In the genomic region with DNA sequence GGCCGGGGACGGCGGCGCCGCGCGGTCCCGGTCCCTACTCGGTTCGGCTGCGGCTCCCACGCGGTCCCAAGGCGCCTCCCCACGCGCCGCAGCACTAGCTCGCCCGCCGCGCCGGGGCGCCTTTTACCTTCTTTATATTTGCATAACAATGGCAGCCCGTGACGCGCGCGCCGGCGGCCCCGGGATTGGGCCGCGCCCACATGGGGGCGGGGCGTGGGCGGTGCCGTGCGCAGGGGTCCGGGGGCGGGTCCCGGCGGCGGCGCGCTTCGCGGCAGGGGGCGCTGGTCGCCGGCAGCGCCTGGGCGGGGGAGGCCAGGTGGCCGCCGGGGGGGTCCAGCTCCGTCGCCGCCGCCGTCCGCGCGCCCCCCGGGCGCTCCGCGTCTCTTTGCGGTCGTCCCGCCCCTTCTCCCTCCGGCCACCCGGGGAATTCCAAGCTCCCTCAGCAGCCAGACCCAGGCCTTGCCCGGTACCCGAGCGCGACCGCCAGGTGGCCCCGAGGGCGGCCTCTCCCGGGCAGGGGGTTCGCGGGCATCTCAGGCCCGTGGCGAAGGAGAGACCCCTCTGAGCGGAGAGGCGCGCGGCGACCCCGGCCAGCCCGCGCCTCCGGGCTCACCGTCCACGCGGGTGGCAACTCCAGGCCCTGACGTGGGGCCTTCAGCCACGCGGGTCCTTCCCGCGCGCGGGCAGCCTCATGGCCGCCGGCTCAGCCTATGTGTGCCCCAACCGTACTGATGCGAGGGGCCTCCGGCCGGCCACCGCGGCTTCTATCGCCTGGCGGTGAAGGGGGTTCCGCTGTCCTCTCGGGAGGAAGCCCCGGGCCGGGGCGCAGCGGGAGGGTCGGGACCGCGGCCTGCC, we compare ENCODE assay signal across 8 cellular contexts. TPM values are rescaled to one million over a fixed set of nuclear protein-coding genes. Genes with fewer than 3 reads are reported as not detected.
DNase-seq lines count a peak whose midpoint lies in the region; ATAC-seq and TF ChIP-seq lines count a peak whose summit lies in the region.

A gene with protein sequence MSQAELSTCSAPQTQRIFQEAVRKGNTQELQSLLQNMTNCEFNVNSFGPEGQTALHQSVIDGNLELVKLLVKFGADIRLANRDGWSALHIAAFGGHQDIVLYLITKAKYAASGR (minus strand): TSS at position 96 of the 855 bp plus-strand sequence. CDS start 343 bp downstream, outside the sequence.

- 7% methylated on average over 121 of the region's 121 CpGs for WGBS in liver

- H3K27me3 Mint-ChIP-seq in dendritic cell treated with granulocyte-macrophage colony-stimulating factor and Interleukin-4, amounts not matched to agents 40 ng/mL and 50 ng/mL, for 4 days: peaks cover 68% of the 10 kb centered on the region

- CTCF ChIA-PET in AG04450 (lab: Charles Lee): interaction anchor here (0.6 to 1.1 kb wide), 8 partner anchors 10 to 135 kb away, joined by 3 to 11 read pairs (median 3); no protein-coding TSS in a partner anchor

- ATAC-seq in GM18873 (IDR thresholded peaks at IDR 0.05; ENCODE audit: low FRiP score, unreplicated experiment) (peak; percentile 48), HG03108 (IDR thresholded peaks at IDR 0.05; ENCODE audit: unreplicated experiment) (peak; percentile 65)

- H3K4me3 Mint-ChIP-seq in dendritic cell treated with granulocyte-macrophage colony-stimulating factor and Interleukin-4, amounts not matched to agents 40 ng/mL and 50 ng/mL, for 4 days: peak within 1 kb of the TSS; percentile 66

- TF ChIP-seq CTCF in AG04450 (IDR thresholded peaks at IDR 0.05; ENCODE audit: low read depth, low read length): peak; percentile 59
- peak; percentile 38 for TF ChIP-seq CTCF in liver (IDR thresholded peaks at IDR 0.05; ENCODE audit: low read depth, low read length, missing input control)

- peak within 1 kb of the TSS in 1 of 2 donors; percentile 37 for H3K9ac ChIP-seq in liver (ENCODE audit: low read depth in 1 of 2, low read length in 2 of 2)

- H3K9me3 Mint-ChIP-seq in dendritic cell treated with granulocyte-macrophage colony-stimulating factor and Interleukin-4, amounts not matched to agents 40 ng/mL and 50 ng/mL, for 4 days: no peaks in the 10 kb centered on the region

- H3K4me1 Mint-ChIP-seq in dendritic cell treated with granulocyte-macrophage colony-stimulating factor and Interleukin-4, amounts not matched to agents 40 ng/mL and 50 ng/mL, for 4 days (ENCODE audit: low read depth): peaks cover 42% of the 10 kb centered on the region

- H3K36me3 Mint-ChIP-seq in dendritic cell treated with granulocyte-macrophage colony-stimulating factor and Interleukin-4, amounts not matched to agents 40 ng/mL and 50 ng/mL, for 4 days (ENCODE audit: low read depth): no peaks in the 10 kb centered on the region

- no peaks in the 10 kb centered on the region for H3K36me3 ChIP-seq in liver (ENCODE audit: control insufficient read depth in 4 of 4, insufficient read depth in 3 of 4, low read depth in 1 of 4, low read length in 3 of 4)

- peaks cover 13 to 60% (median 28%) of the 10 kb centered on the region in 4 donors for H3K4me1 ChIP-seq in liver (ENCODE audit: control insufficient read depth in 4 of 4, insufficient read depth in 4 of 4, low read length in 3 of 4)

- H3K9me3 ChIP-seq in AG04450 (ENCODE audit: control insufficient read depth, insufficient read depth, low read length): no peaks in the 10 kb centered on the region; the same call in 1 of the 2 replicates
- H3K9me3 ChIP-seq in liver (ENCODE audit: control insufficient read depth in 4 of 4, low read length in 3 of 4): no peaks in the 10 kb centered on the region

- POLR2A ChIA-PET in AG04450 (lab: Yijun Ruan, JAX): interaction anchor here (0.6 to 2.3 kb wide), 3 partner anchors 9 to 94 kb away, joined by 3 to 11 read pairs (median 6); partner anchors contain the start of gene TUBB4B

- peak within 1 kb of the TSS; percentile 63 for H3K27ac Mint-ChIP-seq in dendritic cell treated with granulocyte-macrophage colony-stimulating factor and Interleukin-4, amounts not matched to agents 40 ng/mL and 50 ng/mL, for 4 days

- no peak within 1 kb of the TSS for H3K27ac ChIP-seq in AG04450 (ENCODE audit: low read depth, low read length)
- H3K27ac ChIP-seq in liver (ENCODE audit: low read depth in 1 of 2, low read length in 2 of 2): peak within 1 kb of the TSS; percentile 18 to 73

- H3K27me3 ChIP-seq in AG04450 (ENCODE audit: control insufficient read depth, insufficient read depth, low read length) (peaks cover 24% of the 10 kb centered on the region), liver (ENCODE audit: control insufficient read depth in 4 of 4, insufficient read depth in 4 of 4, low read length in 3 of 4) (peaks cover 0 to 3% (median 0%) of the 10 kb centered on the region in 4 donors)

- intact Hi-C loops in dendritic cell treated with granulocyte-macrophage colony-stimulating factor and Interleukin-4, amounts not matched to agents 40 ng/mL and 50 ng/mL, for 4 days (cut with micrococcal nuclease): no loop called here

- H3K4me3 ChIP-seq in AG04450 (ENCODE audit: low read depth, low read length) (peak within 1 kb of the TSS; percentile 47), liver (ENCODE audit: low read depth in 1 of 3, low read length in 3 of 3) (peak within 1 kb of the TSS; percentile 54 to 63 (median 55))

- peak in 1 of 2 donors; percentile 9 for TF ChIP-seq RAD21 in liver (IDR thresholded peaks at IDR 0.05)

- no peak for DNase-seq in AG04450 (ENCODE audit: low read depth, low spot score)
- DNase-seq in NCI-H460 (ENCODE audit: extremely low read depth, low read depth): peak; percentile 78
- peak; percentile 93 for DNase-seq in activated CD4-positive, alpha-beta T cell treated with anti-CD3 and anti-CD28 coated beads for 48 hours
- DNase-seq in stimulated activated CD4-positive, alpha-beta T cell treated with anti-CD3 and anti-CD28 coated beads, Interleukin-4, amount 100 ng/mL, for 1 hour: peak; percentile 95

TF ChIP-seq in liver, 16 proteins besides CTCF, POLR2A, EP300 and RAD21:
- TF ChIP-seq SP1 (IDR thresholded peaks at IDR 0.05) (no peak), TAF1 (conservative IDR thresholded peaks at IDR 0.05) (no peak), MAX (IDR thresholded peaks at IDR 0.05) (no peak), HNF4G (IDR thresholded peaks at IDR 0.05) (no peak)

RNA-seq across cellular contexts. Expression of the gene that starts here (rescaled TPM):
- polyA plus RNA-seq in AG04450 (2011; rRNA removed): 0.17 and 0.22 TPM in 2 replicates
- polyA minus RNA-seq in AG04450 (2011; rRNA and poly(A)+ RNA removed): not detected in 2 replicates
- total RNA-seq in NCI-H460 (2014; rRNA removed; shearing (Covaris generic)): 5.1 and 8.9 TPM in 2 replicates
- polyA plus RNA-seq in NCI-H460 (2014; cell fraction: nucleus; rRNA removed): 9.7 and 13.0 TPM in 2 replicates
- 1 to 10 TPM in 1 of 2 donors, under 1 TPM in 1; 0.93 to 1.3 TPM for total RNA-seq in liver
- under 1 TPM in 1 of 2 donors, not detected in 1; 0.48 TPM for polyA plus RNA-seq in liver
